Comparison of ENCODE assay signal across 1 cellular context in the genomic region with DNA sequence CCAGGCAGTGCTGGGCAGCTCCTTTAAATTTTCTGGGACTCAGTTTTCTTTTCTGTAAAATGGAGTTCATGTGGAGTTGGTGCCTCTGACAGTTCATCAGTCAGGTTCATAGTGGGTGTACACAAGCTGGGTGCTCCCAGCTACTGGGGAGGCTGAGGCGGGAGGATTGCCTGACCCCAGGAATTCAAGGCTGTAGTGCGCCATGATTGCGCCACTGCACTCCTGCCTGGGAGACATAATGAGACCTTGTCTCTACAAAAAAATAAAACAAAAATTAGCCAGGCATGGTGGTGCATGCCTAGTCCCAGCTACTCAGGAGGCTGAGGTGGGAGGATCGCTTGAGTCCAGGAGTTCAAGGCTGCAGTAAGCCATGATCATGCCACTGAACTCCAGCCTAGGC.
TF ChIP-seq lines count a peak whose summit lies in the region.

No MANE protein-coding gene starts in this region.

TF ChIP-seq in H1, 55 proteins besides CTCF, POLR2A, EP300 and RAD21:
- no peak for TF ChIP-seq BRCA1 (IDR thresholded peaks at IDR 0.05; ENCODE audit: low read depth, low read length)
